Comparison of ENCODE assay signal across 8 cellular contexts in genomic region chr17:57902800-57903759, GRCh38. TPM values are rescaled to one million over a fixed set of nuclear protein-coding genes. Genes with fewer than 3 reads are reported as not detected.
DNase-seq lines count a peak whose midpoint lies in the region; ATAC-seq and TF ChIP-seq lines count a peak whose summit lies in the region.

No MANE protein-coding gene starts in this region.

- ATAC-seq in GM21737 (IDR thresholded peaks at IDR 0.05; ENCODE audit: unreplicated experiment): peak; percentile 60

- H3K4me3 ChIP-seq in SJSA1 (no peak overlapping the region), fibroblast of lung (replicated peaks in 1 of 4; ENCODE audit: control extremely low read depth in 1 of 4, insufficient read depth in 1 of 4, low read depth in 3 of 4, low read length in 4 of 4) (no peak overlapping the region), neutrophil (ENCODE audit: low read depth in 1 of 2, low read length in 1 of 2) (peak overlapping the region; percentile 47 to 52)

- H3K27ac ChIP-seq in SJSA1: peak overlapping the region; percentile 82
- H3K27ac ChIP-seq in fibroblast of lung (ENCODE audit: insufficient read depth, low read length): peak overlapping the region; percentile 65
- peak overlapping the region; percentile 95 for H3K27ac ChIP-seq in neutrophil

- H3K36me3 ChIP-seq in SJSA1 (peaks cover 6% of the 10 kb centered on the region; the same call in 1 of the 2 replicates), fibroblast of lung (ENCODE audit: control insufficient read depth, insufficient read depth, low read length) (no peaks in the 10 kb centered on the region), neutrophil (no peaks in the 10 kb centered on the region)

- DNase-seq in GF-D8 (lab: John Stamatoyannopoulos, UW) (peak; percentile 56), LHCN-M2 (ENCODE audit: low read depth) (peak; percentile 88), SJSA1 (ENCODE audit: low read depth in 1 of 2, low spot score in 2 of 2) (peak; percentile 92 to 93), fibroblast of lung (ENCODE audit: low read depth in 2 of 2) (peak; percentile 77 to 90), activated T-cell treated with anti-CD3 and anti-CD28 coated beads for 4 hours (no peak)
- no peak for DNase-seq in activated CD4-positive, alpha-beta T cell treated with anti-CD3 and anti-CD28 coated beads for 1 hour

- H3K9me3 ChIP-seq in SJSA1 (replicated peaks): no peaks in the 10 kb centered on the region
- no peaks in the 10 kb centered on the region for H3K9me3 ChIP-seq in fibroblast of lung (ENCODE audit: control insufficient read depth, insufficient read depth, low read depth, low read length)
- no peaks in the 10 kb centered on the region for H3K9me3 ChIP-seq in neutrophil

- H3K27me3 ChIP-seq in SJSA1 (replicated peaks): no peaks in the 10 kb centered on the region
- no peaks in the 10 kb centered on the region for H3K27me3 ChIP-seq in fibroblast of lung (ENCODE audit: control insufficient read depth, insufficient read depth, low read length)
- no peaks in the 10 kb centered on the region for H3K27me3 ChIP-seq in neutrophil

- no peak overlapping the region for H3K9ac ChIP-seq in fibroblast of lung (ENCODE audit: insufficient read depth, low read length)

- no peak overlapping the region for H3K4me2 ChIP-seq in fibroblast of lung (ENCODE audit: extremely low read depth, insufficient read depth, low read length)

- H4K20me1 ChIP-seq in fibroblast of lung (ENCODE audit: control insufficient read depth, extremely low read depth, insufficient read depth, low read length): no peaks in the 10 kb centered on the region

- peaks cover 24% of the 10 kb centered on the region for H3K79me2 ChIP-seq in fibroblast of lung (ENCODE audit: control insufficient read depth, insufficient read depth, low read length)

- H2AFZ ChIP-seq in fibroblast of lung (ENCODE audit: low read length): no peak overlapping the region

- H3K4me1 ChIP-seq in SJSA1 (replicated peaks) (peaks cover 71% of the 10 kb centered on the region), fibroblast of lung (ENCODE audit: control insufficient read depth, extremely low read depth, insufficient read depth, low read length) (peaks cover 38% of the 10 kb centered on the region), neutrophil (ENCODE audit: control insufficient read depth in 1 of 2, insufficient read depth in 1 of 2, low read depth in 1 of 2, low read length in 1 of 2) (peaks cover 81 to 85% of the 10 kb centered on the region in 2 experiments)

- TF ChIP-seq CTCF in fibroblast of lung (conservative IDR thresholded peaks at IDR 0.05 in 1 of 2, IDR thresholded peaks at IDR 0.05 in 1 of 2; ENCODE audit: low read depth in 1 of 2, low read length in 2 of 2) (no peak), neutrophil (IDR thresholded peaks at IDR 0.05) (peak; percentile 38)

RNA-seq across cellular contexts. Expression of gene CUEDC1, which starts 52.1 kb away (rescaled TPM):
- 22.9 and 29.6 TPM in 2 replicates for total RNA-seq in LHCN-M2 (2014; rRNA removed)
- 56.4 TPM for polyA plus RNA-seq in LHCN-M2 (2012)
- 16.7 and 27.3 TPM in 2 replicates for total RNA-seq in SJSA1 (2014; rRNA removed; shearing (Covaris generic))
- total RNA-seq in fibroblast of lung: 6.2 and 11.9 TPM in 2 replicates
- 25.6 and 34.9 TPM in 2 replicates for polyA plus RNA-seq in fibroblast of lung
- 26.6 and 35.9 TPM in 2 replicates for polyA plus RNA-seq in fibroblast of lung (2012)
- polyA minus RNA-seq in fibroblast of lung (ENCODE audit: low replicate concordance): 25.6 and 37.1 TPM in 2 replicates

RNA-seq across cellular contexts. Expression of gene MRPS23, which starts 53.2 kb away (rescaled TPM):
- total RNA-seq in LHCN-M2 (2014; rRNA removed) (29.9 and 32.1 TPM in 2 replicates), fibroblast of lung (18.5 and 27.9 TPM in 2 replicates)
- polyA plus RNA-seq in LHCN-M2 (2012): 57.8 TPM
- total RNA-seq in SJSA1 (2014; rRNA removed; shearing (Covaris generic)): 59.2 and 83.4 TPM in 2 replicates
- polyA plus RNA-seq in fibroblast of lung: 40.0 and 57.6 TPM in 2 replicates
- 43.7 and 57.2 TPM in 2 replicates for polyA plus RNA-seq in fibroblast of lung (2012)
- polyA minus RNA-seq in fibroblast of lung (ENCODE audit: low replicate concordance): 23.0 and 43.6 TPM in 2 replicates

Comparison
In these comparisons a context has a peak if more than half of its experiments do, and no peak if none do; other contexts are left out.
1. DNase-seq: peak in GF-D8 (single experiment), LHCN-M2 (single experiment), SJSA1 (2 of 2) and fibroblast of lung (2 of 2); none in activated CD4-positive, alpha-beta T cell treated with anti-CD3 and anti-CD28 coated beads for 1 hour (single experiment) and activated T-cell treated with anti-CD3 and anti-CD28 coated beads for 4 hours (single experiment).
2. H3K4me3 ChIP-seq: peak in neutrophil (2 of 2); none in SJSA1 (single experiment) and fibroblast of lung (0 of 4).
3. Peak in every context shown above with its lines, with median percentiles within 50 percentile points of each other: H3K27ac ChIP-seq.